ENCODE assay signal across 5 cellular contexts in the genomic region with DNA sequence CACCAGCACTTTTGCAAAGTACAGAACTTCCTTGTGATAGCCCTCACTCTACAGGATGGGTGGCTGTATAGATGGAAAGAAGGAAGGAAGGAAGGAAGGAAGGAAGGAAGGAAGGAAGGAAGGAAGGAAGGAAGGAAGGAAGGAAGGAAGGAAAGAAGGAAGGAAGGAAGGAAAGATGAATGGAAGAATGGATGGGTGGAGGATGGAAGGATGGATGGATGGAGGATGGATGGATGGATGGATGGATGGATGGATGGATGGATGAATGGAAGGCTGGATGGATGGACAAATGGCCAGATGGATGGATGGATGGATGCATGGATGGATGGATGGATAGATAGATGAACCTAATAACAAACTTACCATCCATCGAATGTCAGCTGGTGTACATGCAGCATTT.
DNase-seq lines count a peak whose midpoint lies in the region; ATAC-seq, FAIRE-seq and TF ChIP-seq lines count a peak whose summit lies in the region.
"Not testable (repeated sequence)": the region's sequence is repeated elsewhere in the genome, so short reads cannot be mapped to it uniquely, and the experiment has no call there.

No MANE protein-coding gene starts in this region.

- not testable (repeated sequence) for TF ChIP-seq RAD21 in HepG2 (CRISPR knock-in tag; IDR thresholded peaks at IDR 0.05)

- not testable (repeated sequence) for H3K27me3 ChIP-seq in HepG2 (ENCODE audit: control insufficient read depth in 1 of 2, insufficient read depth in 2 of 2, low read length in 2 of 2)

- in situ Hi-C loops in HepG2 (cut with HindIII; ENCODE audit: extremely low pct_ligation_motif_present, low pct_unique_long_range_greater_than_20kb) = not testable (repeated sequence)

- not testable (repeated sequence) for H3K4me1 ChIP-seq in HEK293 (ENCODE audit: control insufficient read depth, insufficient read depth, low read length); HepG2 (ENCODE audit: insufficient read depth, low read length)

- H3K4me3 ChIP-seq in HEK293 (ENCODE audit: low read depth, low read length); HepG2 (replicated peaks in 1 of 3; ENCODE audit: insufficient read depth in 1 of 3, low read depth in 2 of 3, low read length in 3 of 3): not testable (repeated sequence)

- H3K9ac ChIP-seq in HepG2 (ENCODE audit: insufficient read depth, low read depth, low read length) = not testable (repeated sequence)

- not testable (repeated sequence) for ATAC-seq in HepG2

- H4K20me1 ChIP-seq in HepG2 (ENCODE audit: insufficient read depth, low read length) = not testable (repeated sequence)

- POLR2A ChIA-PET in HEK293 (lab: Yijun Ruan, JAX); HepG2 (lab: Yijun Ruan, JAX): not testable (repeated sequence)

- not testable (repeated sequence) for H3K9me3 Mint-ChIP-seq in endothelial cell (ENCODE audit: unreplicated experiment); nephron progenitor cell

- H2AFZ ChIP-seq in HepG2 (ENCODE audit: low read length) = not testable (repeated sequence)

- not testable (repeated sequence) for DNase-seq in HTR-8/SVneo (ENCODE audit: insufficient read length, low spot score); endothelial cell (ENCODE audit: low spot score); HepG2 (ENCODE audit: low spot score); nephron progenitor cell

- H3K27ac ChIP-seq in HEK293 (ENCODE audit: extremely low read depth, low read depth, low read length); HepG2 (ENCODE audit: extremely low read length, insufficient read depth, low read length): not testable (repeated sequence)

- CTCF ChIA-PET in HEK293 (lab: Yijun Ruan, JAX); HepG2 (lab: Yijun Ruan, JAX; ENCODE audit: low intra/inter-chr PET ratio, low total read pairs): not testable (repeated sequence)

- peaks cover 15% of the 10 kb centered on the region for H3K27me3 Mint-ChIP-seq in endothelial cell (ENCODE audit: unreplicated experiment)
- H3K27me3 Mint-ChIP-seq in nephron progenitor cell (ENCODE audit: low read depth, poor library complexity) = peaks cover 24% of the 10 kb centered on the region

- not testable (repeated sequence) for BruUV-seq in HepG2 (replicated peaks; lab: Mats Ljungman, UMichigan)

- H3K4me2 ChIP-seq in HepG2 (ENCODE audit: low read depth, low read length) = not testable (repeated sequence)

- FAIRE-seq in HTR-8/SVneo (lab: Jason Lieb, UNC) = peak; percentile 96
- not testable (repeated sequence) for FAIRE-seq in HepG2 (lab: Jason Lieb, UNC)

- TF ChIP-seq EP300 in HepG2 (IDR thresholded peaks at IDR 0.05; ENCODE audit: low read depth in 2 of 2, low read length in 2 of 2); HepG2 (CRISPR knock-in tag; IDR thresholded peaks at IDR 0.05; ENCODE audit: borderline replicate concordance): not testable (repeated sequence)

- intact Hi-C loops in HepG2 (cut with micrococcal nuclease; ENCODE audit: unreplicated experiment) = not testable (repeated sequence)

- H3K36me3 ChIP-seq in HEK293 (ENCODE audit: control insufficient read depth in 2 of 2, insufficient read depth in 1 of 2, low read length in 2 of 2); HepG2 (replicated peaks in 1 of 2; ENCODE audit: control insufficient read depth in 1 of 2, insufficient read depth in 2 of 2, low read length in 2 of 2): not testable (repeated sequence)

- not testable (repeated sequence) for H3K27ac Mint-ChIP-seq in endothelial cell (ENCODE audit: unreplicated experiment)
- peak overlapping the region; percentile 13 for H3K27ac Mint-ChIP-seq in nephron progenitor cell

- H3K9me3 ChIP-seq in HEK293 (ENCODE audit: control insufficient read depth, insufficient read depth, low read depth, low read length); HepG2 (ENCODE audit: low read length): not testable (repeated sequence)

- peak overlapping the region; percentile 57 for H3K4me3 Mint-ChIP-seq in endothelial cell (ENCODE audit: unreplicated experiment)
- not testable (repeated sequence) for H3K4me3 Mint-ChIP-seq in nephron progenitor cell

- WGBS in HepG2 (ENCODE audit: low lambda C conversion rate) = 0% methylated on average over 1 of the region's 1 CpG

- not testable (repeated sequence) for H3K79me2 ChIP-seq in HepG2 (ENCODE audit: insufficient read depth, low read length)

- TF ChIP-seq CTCF in HEK293 (tag by site-specific recombination; IDR thresholded peaks at IDR 0.05); endothelial cell (IDR thresholded peaks at IDR 0.05; ENCODE audit: unreplicated experiment); HepG2 (CRISPR knock-in tag; IDR thresholded peaks at IDR 0.05); nephron progenitor cell (IDR thresholded peaks at IDR 0.05): not testable (repeated sequence)

- H3K4me1 Mint-ChIP-seq in endothelial cell (ENCODE audit: unreplicated experiment) = peaks cover 11% of the 10 kb centered on the region
- peaks cover 18% of the 10 kb centered on the region for H3K4me1 Mint-ChIP-seq in nephron progenitor cell

- H3K36me3 Mint-ChIP-seq in endothelial cell (ENCODE audit: low read depth, unreplicated experiment) = peaks cover 11% of the 10 kb centered on the region
- H3K36me3 Mint-ChIP-seq in nephron progenitor cell (ENCODE audit: low read depth) = not testable (repeated sequence)

- not testable (repeated sequence) for TF ChIP-seq POLR2A in HepG2 (IDR thresholded peaks at IDR 0.05; ENCODE audit: insufficient read depth in 1 of 2, low read depth in 2 of 2, low read length in 2 of 2)

TF ChIP-seq in HEK293, 187 proteins besides CTCF, POLR2A, EP300 and RAD21:
- TF ChIP-seq ZBTB17 (tag by site-specific recombination; IDR thresholded peaks at IDR 0.05) (peak; percentile 30; the same call in 1 of the 2 replicates), ZNF366 (tag by site-specific recombination; conservative IDR thresholded peaks at IDR 0.05) (peak; percentile 100), ZNF571 (tag by site-specific recombination; IDR thresholded peaks at IDR 0.05) (peak; percentile 33; the same call in 1 of the 2 replicates)
- TF ChIP-seq, protein P1, sequence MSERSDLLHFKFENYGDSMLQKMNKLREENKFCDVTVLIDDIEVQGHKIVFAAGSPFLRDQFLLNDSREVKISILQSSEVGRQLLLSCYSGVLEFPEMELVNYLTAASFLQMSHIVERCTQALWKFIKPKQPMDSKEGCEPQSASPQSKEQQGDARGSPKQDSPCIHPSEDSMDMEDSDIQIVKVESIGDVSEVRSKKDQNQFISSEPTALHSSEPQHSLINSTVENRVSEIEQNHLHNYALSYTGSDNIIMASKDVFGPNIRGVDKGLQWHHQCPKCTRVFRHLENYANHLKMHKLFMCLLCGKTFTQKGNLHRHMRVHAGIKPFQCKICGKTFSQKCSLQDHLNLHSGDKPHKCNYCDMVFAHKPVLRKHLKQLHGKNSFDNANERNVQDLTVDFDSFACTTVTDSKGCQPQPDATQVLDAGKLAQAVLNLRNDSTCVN (tag by site-specific recombination; optimal IDR thresholded peaks at IDR 0.05) = peak; percentile 6
- TF ChIP-seq, protein P2, sequence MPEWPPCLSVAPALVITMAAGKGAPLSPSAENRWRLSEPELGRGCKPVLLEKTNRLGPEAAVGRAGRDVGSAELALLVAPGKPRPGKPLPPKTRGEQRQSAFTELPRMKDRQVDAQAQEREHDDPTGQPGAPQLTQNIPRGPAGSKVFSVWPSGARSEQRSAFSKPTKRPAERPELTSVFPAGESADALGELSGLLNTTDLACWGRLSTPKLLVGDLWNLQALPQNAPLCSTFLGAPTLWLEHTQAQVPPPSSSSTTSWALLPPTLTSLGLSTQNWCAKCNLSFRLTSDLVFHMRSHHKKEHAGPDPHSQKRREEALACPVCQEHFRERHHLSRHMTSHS (tag by site-specific recombination; IDR thresholded peaks at IDR 0.05) = 0 out of 2 replicates have a peak, but pooled peaks have one; percentile 10

TF ChIP-seq in HepG2, 621 proteins besides CTCF, POLR2A, EP300 and RAD21:
- peak; percentile 51; the same call in 1 of the 2 replicates for TF ChIP-seq FOXA1 (IDR thresholded peaks at IDR 0.05)
- TF ChIP-seq FOXA1 (CRISPR knock-in tag; IDR thresholded peaks at IDR 0.05) = not testable (repeated sequence)
- TF ChIP-seq NBN (conservative IDR thresholded peaks at IDR 0.05) = 0 out of 2 replicates have a peak, but pooled peaks have one; percentile 34
TF ChIP-seq in HepG2: peak in this region for 2; not testable (repeated sequence) for 619.
